Comparison of ENCODE assay signal across 7 cellular contexts in the genomic region with DNA sequence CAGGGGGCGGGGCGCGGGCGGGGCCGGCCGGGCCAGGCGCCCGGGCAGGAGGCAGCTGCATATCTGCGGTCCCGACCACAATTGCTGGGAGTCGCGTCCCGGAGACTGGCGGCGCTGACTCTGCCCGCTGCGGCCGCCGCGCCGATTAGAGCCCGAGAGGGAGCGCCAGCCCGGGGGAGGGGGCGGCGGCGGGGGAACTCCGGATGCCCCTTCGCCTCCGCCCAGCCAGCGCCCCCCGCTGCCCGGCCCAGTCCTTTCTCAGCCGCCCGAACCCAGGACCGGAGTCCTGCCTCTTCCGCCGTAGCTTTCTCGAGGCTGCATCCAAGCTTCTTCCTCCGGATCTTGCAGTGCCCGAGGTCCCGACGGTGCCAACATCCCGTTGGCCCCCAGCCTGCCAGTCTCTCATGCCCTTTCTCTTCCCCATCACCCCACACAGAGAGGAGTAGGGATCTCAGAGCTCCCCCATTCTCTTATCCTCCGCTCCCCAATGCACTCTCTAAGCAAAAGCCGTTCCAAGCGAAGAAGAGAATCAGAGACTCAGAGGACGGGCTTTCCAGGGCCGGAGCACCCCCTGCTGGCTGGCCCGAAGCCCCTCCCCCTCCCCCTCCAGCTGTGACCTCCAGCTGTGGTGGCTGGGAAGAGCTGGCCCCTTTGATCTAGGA. TPM values are rescaled to one million over a fixed set of nuclear protein-coding genes. Genes with fewer than 3 reads are reported as not detected.
DNase-seq lines count a peak whose midpoint lies in the region; ATAC-seq, FAIRE-seq and TF ChIP-seq lines count a peak whose summit lies in the region.

No MANE protein-coding gene starts in this region.

- peak; percentile 56 for ATAC-seq in HG03571 (IDR thresholded peaks at IDR 0.05; ENCODE audit: unreplicated experiment)
- peak; percentile 86 for ATAC-seq in natural killer cell treated with Interleukin-12 subunit alpha and Interleukin-12 subunit beta and Interleukin-15 and Interleukin-18, amount 100 ng/mL, for 72 hours
- peak; percentile 81 for ATAC-seq in stimulated activated naive CD8-positive, alpha-beta T cell treated with anti-CD3 and anti-CD28 coated beads, Interleukin-15, Interleukin-2, amounts not matched to agents 100 U/mL and 50 U/mL, for 24 hours

- peaks cover 7% of the 10 kb centered on the region for H3K27me3 Mint-ChIP-seq in activated T-helper 2 cell treated with anti-CD3 and anti-CD28 coated beads, Interferon-gamma antibody, Interleukin-2, Interleukin-4, amounts not matched to agents 10 μg/mL and 5 μg/mL and 100 μg/mL, durations not matched to agents 14 hours and 24 hours and 36 hours (ENCODE audit: low read depth)
- H3K27me3 Mint-ChIP-seq in natural killer cell treated with Interleukin-12 subunit alpha and Interleukin-12 subunit beta and Interleukin-15 and Interleukin-18, amount 100 ng/mL, for 72 hours, result peaks cover 0 to 8% of the 10 kb centered on the region in 2 donors

- no peaks in the 10 kb centered on the region for H3K9me3 Mint-ChIP-seq in activated T-helper 2 cell treated with anti-CD3 and anti-CD28 coated beads, Interferon-gamma antibody, Interleukin-2, Interleukin-4, amounts not matched to agents 10 μg/mL and 5 μg/mL and 100 μg/mL, durations not matched to agents 14 hours and 24 hours and 36 hours
- H3K9me3 Mint-ChIP-seq in natural killer cell treated with Interleukin-12 subunit alpha and Interleukin-12 subunit beta and Interleukin-15 and Interleukin-18, amount 100 ng/mL, for 72 hours, result no peaks in the 10 kb centered on the region

- peak overlapping the region; percentile 93 for H3K27ac Mint-ChIP-seq in activated T-helper 2 cell treated with anti-CD3 and anti-CD28 coated beads, Interferon-gamma antibody, Interleukin-2, Interleukin-4, amounts not matched to agents 10 μg/mL and 5 μg/mL and 100 μg/mL, durations not matched to agents 14 hours and 24 hours and 36 hours
- H3K27ac Mint-ChIP-seq in natural killer cell treated with Interleukin-12 subunit alpha and Interleukin-12 subunit beta and Interleukin-15 and Interleukin-18, amount 100 ng/mL, for 72 hours, result peak overlapping the region; percentile 61 to 84

- DNase-seq in GM13977 (ENCODE audit: low spot score) (peak; percentile 83), RCC 7860 (ENCODE audit: low spot score) (peak; percentile 31), fibroblast of pulmonary artery (ENCODE audit: low read depth) (peak; percentile 78)
- peak; percentile 47 for DNase-seq in activated T-helper 2 cell treated with anti-CD3 and anti-CD28 coated beads, Interferon-gamma antibody, Interleukin-2, Interleukin-4, amounts not matched to agents 10 μg/mL and 5 μg/mL and 100 μg/mL, durations not matched to agents 14 hours and 24 hours and 36 hours (ENCODE audit: low spot score)
- DNase-seq in natural killer cell treated with Interleukin-12 subunit alpha and Interleukin-12 subunit beta and Interleukin-15 and Interleukin-18, amount 100 ng/mL, for 72 hours (ENCODE audit: low spot score), result peak; percentile 70
- peak; percentile 85 for DNase-seq in stimulated activated naive CD8-positive, alpha-beta T cell treated with anti-CD3 and anti-CD28 coated beads, Interleukin-15, Interleukin-2, amounts not matched to agents 100 U/mL and 50 U/mL, for 24 hours

- TF ChIP-seq CTCF in GM13977 (IDR thresholded peaks at IDR 0.05; ENCODE audit: extremely low read depth, insufficient read depth, missing control alignments), result peak; percentile 79
- TF ChIP-seq CTCF in fibroblast of pulmonary artery (IDR thresholded peaks at IDR 0.05; ENCODE audit: low read length, missing control alignments), result peak; percentile 74

- peak overlapping the region; percentile 65 for H3K4me3 ChIP-seq in fibroblast of pulmonary artery (replicated peaks; ENCODE audit: low read depth, low read length)

- in situ Hi-C loops in GM13977 (cut with MboI; ENCODE audit: low pct_unique_long_range_greater_than_20kb, low sequenced_read_pairs, unreplicated experiment), result no loop called here

- H3K4me1 Mint-ChIP-seq in activated T-helper 2 cell treated with anti-CD3 and anti-CD28 coated beads, Interferon-gamma antibody, Interleukin-2, Interleukin-4, amounts not matched to agents 10 μg/mL and 5 μg/mL and 100 μg/mL, durations not matched to agents 14 hours and 24 hours and 36 hours (ENCODE audit: low read depth), result peaks cover 18% of the 10 kb centered on the region
- H3K4me1 Mint-ChIP-seq in natural killer cell treated with Interleukin-12 subunit alpha and Interleukin-12 subunit beta and Interleukin-15 and Interleukin-18, amount 100 ng/mL, for 72 hours (ENCODE audit: low read depth in 2 of 2), result peaks cover 12 to 18% of the 10 kb centered on the region in 2 donors

- intact Hi-C loops in activated T-helper 2 cell treated with anti-CD3 and anti-CD28 coated beads, Interferon-gamma antibody, Interleukin-2, Interleukin-4, amounts not matched to agents 10 μg/mL and 5 μg/mL and 100 μg/mL, durations not matched to agents 14 hours and 24 hours and 36 hours (cut with micrococcal nuclease), result loop anchor here (1.0 kb wide), 2 partner anchors 21 to 156 kb away; a partner anchor contains a TSS

- no peak for FAIRE-seq in RCC 7860 (lab: Jason Lieb, UNC)

- H3K4me3 Mint-ChIP-seq in activated T-helper 2 cell treated with anti-CD3 and anti-CD28 coated beads, Interferon-gamma antibody, Interleukin-2, Interleukin-4, amounts not matched to agents 10 μg/mL and 5 μg/mL and 100 μg/mL, durations not matched to agents 14 hours and 24 hours and 36 hours (ENCODE audit: low read depth), result peak overlapping the region; percentile 98
- H3K4me3 Mint-ChIP-seq in natural killer cell treated with Interleukin-12 subunit alpha and Interleukin-12 subunit beta and Interleukin-15 and Interleukin-18, amount 100 ng/mL, for 72 hours, result peak overlapping the region; percentile 95

- no peaks in the 10 kb centered on the region for H3K36me3 Mint-ChIP-seq in activated T-helper 2 cell treated with anti-CD3 and anti-CD28 coated beads, Interferon-gamma antibody, Interleukin-2, Interleukin-4, amounts not matched to agents 10 μg/mL and 5 μg/mL and 100 μg/mL, durations not matched to agents 14 hours and 24 hours and 36 hours (ENCODE audit: low read depth)
- no peaks in the 10 kb centered on the region for H3K36me3 Mint-ChIP-seq in natural killer cell treated with Interleukin-12 subunit alpha and Interleukin-12 subunit beta and Interleukin-15 and Interleukin-18, amount 100 ng/mL, for 72 hours

RNA-seq across cellular contexts. Expression of a gene that starts 8.8 kb away (rescaled TPM):
- 0.11 TPM in 1 of 2 replicates, not detected in the other for total RNA-seq in activated T-helper 2 cell treated with anti-CD3 and anti-CD28 coated beads, Interferon-gamma antibody, Interleukin-2, Interleukin-4, amounts not matched to agents 10 μg/mL and 5 μg/mL and 100 μg/mL, durations not matched to agents 14 hours and 24 hours and 36 hours
- not detected for total RNA-seq in natural killer cell treated with Interleukin-12 subunit alpha and Interleukin-12 subunit beta and Interleukin-15 and Interleukin-18, amount 100 ng/mL, for 72 hours

RNA-seq across cellular contexts. Expression of a gene that starts 23.5 kb away (rescaled TPM):
- 83.7 and 85.4 TPM in 2 replicates for total RNA-seq in activated T-helper 2 cell treated with anti-CD3 and anti-CD28 coated beads, Interferon-gamma antibody, Interleukin-2, Interleukin-4, amounts not matched to agents 10 μg/mL and 5 μg/mL and 100 μg/mL, durations not matched to agents 14 hours and 24 hours and 36 hours
- 10 to 100 TPM; 56.7 to 96.2 TPM for total RNA-seq in natural killer cell treated with Interleukin-12 subunit alpha and Interleukin-12 subunit beta and Interleukin-15 and Interleukin-18, amount 100 ng/mL, for 72 hours

RNA-seq across cellular contexts. Expression of a gene that starts 35.0 kb away (rescaled TPM):
- 66.4 and 67.9 TPM in 2 replicates for total RNA-seq in activated T-helper 2 cell treated with anti-CD3 and anti-CD28 coated beads, Interferon-gamma antibody, Interleukin-2, Interleukin-4, amounts not matched to agents 10 μg/mL and 5 μg/mL and 100 μg/mL, durations not matched to agents 14 hours and 24 hours and 36 hours
- total RNA-seq in natural killer cell treated with Interleukin-12 subunit alpha and Interleukin-12 subunit beta and Interleukin-15 and Interleukin-18, amount 100 ng/mL, for 72 hours, result 10 to 100 TPM; 56.8 to 68.1 TPM

RNA-seq across cellular contexts. Expression of a gene that starts 45.5 kb away (rescaled TPM):
- total RNA-seq in activated T-helper 2 cell treated with anti-CD3 and anti-CD28 coated beads, Interferon-gamma antibody, Interleukin-2, Interleukin-4, amounts not matched to agents 10 μg/mL and 5 μg/mL and 100 μg/mL, durations not matched to agents 14 hours and 24 hours and 36 hours, result 87.2 and 99.0 TPM in 2 replicates
- total RNA-seq in natural killer cell treated with Interleukin-12 subunit alpha and Interleukin-12 subunit beta and Interleukin-15 and Interleukin-18, amount 100 ng/mL, for 72 hours, result 10 to 100 TPM; 55.8 to 72.9 TPM

RNA-seq across cellular contexts. Expression of a gene that starts 49.6 kb away (rescaled TPM):
- total RNA-seq in activated T-helper 2 cell treated with anti-CD3 and anti-CD28 coated beads, Interferon-gamma antibody, Interleukin-2, Interleukin-4, amounts not matched to agents 10 μg/mL and 5 μg/mL and 100 μg/mL, durations not matched to agents 14 hours and 24 hours and 36 hours, result 321 and 326 TPM in 2 replicates
- total RNA-seq in natural killer cell treated with Interleukin-12 subunit alpha and Interleukin-12 subunit beta and Interleukin-15 and Interleukin-18, amount 100 ng/mL, for 72 hours, result 100 to 1,000 TPM; 199 to 233 TPM

Comparison
In these comparisons a context has a peak if more than half of its experiments do, and no peak if none do; other contexts are left out.
1. Peak in every context shown above with its lines: DNase-seq, ATAC-seq and H3K4me3 ChIP-seq.
2. DNase-seq: peak in every context shown above with its lines; median percentile 85 in stimulated activated naive CD8-positive, alpha-beta T cell treated with anti-CD3 and anti-CD28 coated beads, Interleukin-15, Interleukin-2, amounts not matched to agents 100 U/mL and 50 U/mL, for 24 hours; 83 in GM13977; 78 in fibroblast of pulmonary artery; 70 in natural killer cell treated with Interleukin-12 subunit alpha and Interleukin-12 subunit beta and Interleukin-15 and Interleukin-18, amount 100 ng/mL, for 72 hours; 47 in activated T-helper 2 cell treated with anti-CD3 and anti-CD28 coated beads, Interferon-gamma antibody, Interleukin-2, Interleukin-4, amounts not matched to agents 10 μg/mL and 5 μg/mL and 100 μg/mL, durations not matched to agents 14 hours and 24 hours and 36 hours; 31 in RCC 7860.